6 cellular contexts compared by ENCODE assay signal in genomic region chr5:127679691-127680090, GRCh38. TPM values are rescaled to one million over a fixed set of nuclear protein-coding genes. Genes with fewer than 3 reads are reported as not detected.
"Had no signal": no experiment of that assay in that cellular context is flagged by ENCODE, and none has a peak within 500 bp of the region (broad histone marks: within the 10 kb centered on the region; RNA-seq: fewer than 3 reads in every experiment).

No MANE protein-coding gene starts in this region.

RNA-seq across cellular contexts. Expression of gene CCDC192, which starts 23.5 kb away (rescaled TPM):
- total RNA-seq: M059J, PC-3, Peyer's patch, Right ventricle myocardium superior, SJSA1 had no signal
- polyA plus RNA-seq: SK-N-SH had no signal

RNA-seq across cellular contexts. Expression of gene CTXN3, which starts 30.8 kb away (rescaled TPM):
- total RNA-seq: M059J, PC-3, Peyer's patch, Right ventricle myocardium superior, SJSA1 had no signal
- polyA plus RNA-seq: SK-N-SH had no signal
